ENCODE assay signal across 8 cellular contexts in the genomic region with DNA sequence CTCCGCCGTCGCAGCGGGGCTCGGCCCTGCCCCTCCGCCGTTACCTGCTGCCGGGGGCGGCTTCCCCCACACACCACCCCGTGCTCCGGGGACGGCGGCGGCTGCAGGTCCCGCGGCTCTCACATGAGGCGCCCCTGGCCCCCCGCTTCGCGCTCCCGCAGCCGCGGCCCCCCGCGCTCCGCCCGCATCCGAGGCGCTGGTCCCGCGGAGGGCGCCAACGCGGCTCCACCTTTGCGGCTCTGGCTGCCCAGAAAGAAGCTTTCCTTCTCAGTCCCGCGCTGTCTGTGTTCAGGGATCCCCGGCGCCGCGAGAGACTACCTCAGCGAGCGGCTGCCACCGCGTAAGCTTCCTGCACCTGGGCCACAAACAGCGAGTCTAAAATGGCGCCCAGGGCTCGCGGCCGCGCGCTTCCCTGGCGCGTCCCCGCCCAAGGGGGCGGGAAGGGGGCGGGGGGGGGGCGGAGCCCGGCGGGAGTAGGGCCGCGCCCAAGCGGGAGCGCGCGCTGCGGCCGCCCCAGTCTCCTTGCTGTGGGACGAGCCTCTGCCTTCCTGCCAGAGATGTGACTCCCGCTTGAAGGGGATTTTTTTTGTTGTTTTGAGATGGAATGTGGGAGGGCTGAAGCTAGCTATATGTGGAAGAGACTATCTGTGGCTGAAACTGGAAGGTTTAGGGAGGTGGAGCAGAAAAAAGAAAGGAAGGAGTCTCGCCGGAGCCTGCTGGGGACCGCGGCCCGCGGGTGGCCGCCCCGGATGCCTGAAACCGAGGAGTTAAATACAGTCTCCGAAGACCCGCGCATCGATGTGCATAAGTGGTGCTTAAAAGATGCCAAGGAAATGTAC.
DNase-seq lines count a peak whose midpoint lies in the region; ATAC-seq and TF ChIP-seq lines count a peak whose summit lies in the region.

A gene with protein sequence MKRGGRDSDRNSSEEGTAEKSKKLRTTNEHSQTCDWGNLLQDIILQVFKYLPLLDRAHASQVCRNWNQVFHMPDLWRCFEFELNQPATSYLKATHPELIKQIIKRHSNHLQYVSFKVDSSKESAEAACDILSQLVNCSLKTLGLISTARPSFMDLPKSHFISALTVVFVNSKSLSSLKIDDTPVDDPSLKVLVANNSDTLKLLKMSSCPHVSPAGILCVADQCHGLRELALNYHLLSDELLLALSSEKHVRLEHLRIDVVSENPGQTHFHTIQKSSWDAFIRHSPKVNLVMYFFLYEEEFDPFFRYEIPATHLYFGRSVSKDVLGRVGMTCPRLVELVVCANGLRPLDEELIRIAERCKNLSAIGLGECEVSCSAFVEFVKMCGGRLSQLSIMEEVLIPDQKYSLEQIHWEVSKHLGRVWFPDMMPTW (minus strand): TSS at position 377 of the 839 bp plus-strand sequence. CDS start 5,299 bp downstream, outside the sequence.

- H3K4me3 ChIP-seq in choroid plexus epithelial cell (ENCODE audit: low read depth, low read length) = peak within 1 kb of the TSS; percentile 85

- DNase-seq in Ammon's horn (ENCODE audit: low spot score) (peak; percentile 89), NCI-H510A treated with DMSO at 0.1 percent for 48 hours (lab: John Stamatoyannopoulos, UW) (peak; percentile 45), choroid plexus epithelial cell (ENCODE audit: low read depth) (peak; percentile 95), kidney tubule cell (ENCODE audit: low spot score) (peak; percentile 94)
- peak; percentile 76 to 78 for DNase-seq in activated CD4-positive, alpha-beta T cell treated with anti-CD3 and anti-CD28 coated beads for 4 hours
- peak; percentile 50 to 57 for DNase-seq in stimulated activated CD4-positive, alpha-beta T cell treated with anti-CD3 and anti-CD28 coated beads, Interleukin-1b, Interleukin-23, amount 100 ng/mL, for 1 hour (ENCODE audit: low read depth in 2 of 2)

- peak; percentile 53 for ATAC-seq in HG03378 (IDR thresholded peaks at IDR 0.05; ENCODE audit: unreplicated experiment)

- peak; percentile 88 for TF ChIP-seq POLR2A in GM19099 (IDR thresholded peaks at IDR 0.05; ENCODE audit: extremely low read depth, insufficient read length, low read depth)

- TF ChIP-seq CTCF in choroid plexus epithelial cell (conservative IDR thresholded peaks at IDR 0.05; ENCODE audit: low read depth, low read length) = no peak

Comparison
In these comparisons a context has a peak if more than half of its experiments do, and no peak if none do; other contexts are left out.
1. Peak in every context shown above with its lines: DNase-seq, ATAC-seq and H3K4me3 ChIP-seq.
2. DNase-seq: peak in every context shown above with its lines; median percentile 95 in choroid plexus epithelial cell; 94 in kidney tubule cell; 89 in Ammon's horn; 77 in activated CD4-positive, alpha-beta T cell treated with anti-CD3 and anti-CD28 coated beads for 4 hours; 54 in stimulated activated CD4-positive, alpha-beta T cell treated with anti-CD3 and anti-CD28 coated beads, Interleukin-1b, Interleukin-23, amount 100 ng/mL, for 1 hour; 45 in NCI-H510A treated with DMSO at 0.1 percent for 48 hours.